Comparison of ENCODE assay signal across 8 cellular contexts in the genomic region with DNA sequence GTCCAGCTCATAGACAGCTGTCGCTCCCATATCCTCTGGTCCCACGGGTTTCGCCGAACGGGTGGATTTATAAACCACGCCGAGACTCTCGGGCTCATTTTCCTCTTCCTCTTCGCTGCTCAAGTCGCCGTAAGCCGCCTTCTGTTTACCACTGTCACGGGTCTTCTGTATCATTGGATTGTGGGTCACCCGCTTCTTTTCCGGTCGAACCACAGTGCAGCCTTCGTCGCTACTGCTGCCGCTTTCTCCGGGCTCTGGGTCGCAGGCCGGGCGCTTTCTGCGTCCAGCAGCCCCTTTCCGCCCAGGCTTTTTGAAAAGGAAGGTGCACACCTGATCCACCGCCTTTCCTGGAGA.
DNase-seq lines count a peak whose midpoint lies in the region; ATAC-seq lines count a peak whose summit lies in the region.

No MANE protein-coding gene starts in this region.

- H3K4me3 ChIP-seq in BLaER1 treated with 17β-estradiol and CSF1 and Interleukin-3, amounts not matched to agents 10 nM and 100 nM = peak overlapping the region; percentile 62 to 78 (median 72)
- H3K4me3 ChIP-seq in iPS-18a (ENCODE audit: low read length) = peak overlapping the region; percentile 71

- no peaks in the 10 kb centered on the region for H3K9me3 Mint-ChIP-seq in activated naive CD8-positive, alpha-beta T cell treated with anti-CD3 and anti-CD28 coated beads, Interleukin-2, amount 50 U/mL, for 24 hours

- peaks cover 0 to 15% (median 6%) of the 10 kb centered on the region in 11 experiments; a peak in 8 of 22 replicates for H3K9me3 ChIP-seq in BLaER1 treated with 17β-estradiol and CSF1 and Interleukin-3, amounts not matched to agents 10 nM and 100 nM (replicated peaks in 1 of 11)
- no peaks in the 10 kb centered on the region for H3K9me3 ChIP-seq in iPS-18a (ENCODE audit: control insufficient read depth, low read depth, low read length)

- DNase-seq in activated naive CD8-positive, alpha-beta T cell treated with anti-CD3 and anti-CD28 coated beads, Interleukin-2, amount 50 U/mL, for 24 hours = no peak
- no peak for DNase-seq in stimulated activated naive CD8-positive, alpha-beta T cell treated with anti-CD3 and anti-CD28 coated beads, Interleukin-15, Interleukin-2, amounts not matched to agents 100 U/mL and 50 U/mL, for 24 hours
- DNase-seq in AG08396 (ENCODE audit: low spot score) (no peak), DMS79 treated with DMSO at 0.1 percent for 48 hours (lab: John Stamatoyannopoulos, UW) (no peak)

- ATAC-seq in GM19455 (IDR thresholded peaks at IDR 0.05; ENCODE audit: unreplicated experiment) (peak; percentile 24), HG03520 (IDR thresholded peaks at IDR 0.05; ENCODE audit: unreplicated experiment) (peak; percentile 20)
- ATAC-seq in activated naive CD8-positive, alpha-beta T cell treated with anti-CD3 and anti-CD28 coated beads, Interleukin-2, amount 50 U/mL, for 24 hours = peak; percentile 41
- ATAC-seq in stimulated activated naive CD8-positive, alpha-beta T cell treated with anti-CD3 and anti-CD28 coated beads, Interleukin-15, Interleukin-2, amounts not matched to agents 100 U/mL and 50 U/mL, for 24 hours = peak; percentile 37

- no peaks in the 10 kb centered on the region for H3K27me3 ChIP-seq in BLaER1 treated with 17β-estradiol and CSF1 and Interleukin-3, amounts not matched to agents 10 nM and 100 nM
- H3K27me3 ChIP-seq in iPS-18a (ENCODE audit: control insufficient read depth, insufficient read depth, low read length) = no peaks in the 10 kb centered on the region

- peak overlapping the region; percentile 85 to 94 (median 90) for H3K9ac ChIP-seq in BLaER1 treated with 17β-estradiol and CSF1 and Interleukin-3, amounts not matched to agents 10 nM and 100 nM
- H3K9ac ChIP-seq in iPS-18a (ENCODE audit: low read length) = peak overlapping the region; percentile 80

- peaks cover 6 to 32% (median 18%) of the 10 kb centered on the region in 11 experiments; a peak in 16 of 22 replicates for H3K36me3 ChIP-seq in BLaER1 treated with 17β-estradiol and CSF1 and Interleukin-3, amounts not matched to agents 10 nM and 100 nM
- H3K36me3 ChIP-seq in iPS-18a (ENCODE audit: control insufficient read depth, low read depth, low read length) = no peaks in the 10 kb centered on the region

- H3K27ac ChIP-seq in BLaER1 treated with 17β-estradiol and CSF1 and Interleukin-3, amounts not matched to agents 10 nM and 100 nM = peak overlapping the region; percentile 89 to 95 (median 92)
- no peak overlapping the region for H3K27ac ChIP-seq in iPS-18a (ENCODE audit: low read length)

- peaks cover 17% of the 10 kb centered on the region for H3K4me1 Mint-ChIP-seq in activated naive CD8-positive, alpha-beta T cell treated with anti-CD3 and anti-CD28 coated beads, Interleukin-2, amount 50 U/mL, for 24 hours

- H3K4me3 Mint-ChIP-seq in activated naive CD8-positive, alpha-beta T cell treated with anti-CD3 and anti-CD28 coated beads, Interleukin-2, amount 50 U/mL, for 24 hours = peak overlapping the region; percentile 100

- H3K27me3 Mint-ChIP-seq in activated naive CD8-positive, alpha-beta T cell treated with anti-CD3 and anti-CD28 coated beads, Interleukin-2, amount 50 U/mL, for 24 hours = no peaks in the 10 kb centered on the region

- H4K20me1 ChIP-seq in BLaER1 treated with 17β-estradiol and CSF1 and Interleukin-3, amounts not matched to agents 10 nM and 100 nM = peaks cover 10 to 50% (median 32%) of the 10 kb centered on the region in 11 experiments; a peak in 19 of 22 replicates

- peak overlapping the region; percentile 99 for H3K27ac Mint-ChIP-seq in activated naive CD8-positive, alpha-beta T cell treated with anti-CD3 and anti-CD28 coated beads, Interleukin-2, amount 50 U/mL, for 24 hours

- H3K36me3 Mint-ChIP-seq in activated naive CD8-positive, alpha-beta T cell treated with anti-CD3 and anti-CD28 coated beads, Interleukin-2, amount 50 U/mL, for 24 hours (ENCODE audit: low read depth) = peaks cover 18% of the 10 kb centered on the region

- H3K4me1 ChIP-seq in BLaER1 treated with 17β-estradiol and CSF1 and Interleukin-3, amounts not matched to agents 10 nM and 100 nM = peaks cover 8 to 22% (median 13%) of the 10 kb centered on the region in 10 experiments; a peak in 17 of 20 replicates
- H3K4me1 ChIP-seq in iPS-18a (ENCODE audit: control insufficient read depth, low read depth, low read length) = no peaks in the 10 kb centered on the region

- peak overlapping the region; percentile 66 to 89 (median 75); a peak in 21 of 22 replicates for H3K4me2 ChIP-seq in BLaER1 treated with 17β-estradiol and CSF1 and Interleukin-3, amounts not matched to agents 10 nM and 100 nM
